Comparison of ENCODE assay signal across 13 cellular contexts in genomic region chr9:124297915-124298645, GRCh38. TPM values are rescaled to one million over a fixed set of nuclear protein-coding genes. Genes with fewer than 3 reads are reported as not detected.
DNase-seq lines count a peak whose midpoint lies in the region; ATAC-seq, FAIRE-seq and TF ChIP-seq lines count a peak whose summit lies in the region.
"Had no signal": no experiment of that assay in that cellular context is flagged by ENCODE, and none has a peak within 500 bp of the region (broad histone marks: within the 10 kb centered on the region; RNA-seq: fewer than 3 reads in every experiment).

No MANE protein-coding gene starts in this region.

- TF ChIP-seq POLR2A in HepG2 (IDR thresholded peaks at IDR 0.05; ENCODE audit: insufficient read depth in 1 of 2, low read depth in 2 of 2, low read length in 2 of 2), result no peak
- TF ChIP-seq POLR2A in right lobe of liver (IDR thresholded peaks at IDR 0.05), result no peak

- H3K4me1 ChIP-seq in HepG2 (ENCODE audit: insufficient read depth, low read length) (peaks cover 56% of the 10 kb centered on the region), right lobe of liver (peaks cover 0 to 32% (median 18%) of the 10 kb centered on the region in 4 donors), adipocyte (ENCODE audit: control insufficient read depth, insufficient read depth, low read length) (peaks cover 55% of the 10 kb centered on the region), mesenchymal stem cell (ENCODE audit: control insufficient read depth, insufficient read depth, low read depth, low read length) (peaks cover 80% of the 10 kb centered on the region), upper lobe of right lung (peaks cover 70% of the 10 kb centered on the region)

- H3K79me1 ChIP-seq in mesenchymal stem cell (replicated peaks; ENCODE audit: low read length, poor library complexity, severe bottlenecking), result peaks cover 13% of the 10 kb centered on the region

- no peak for TF ChIP-seq EP300 in HepG2 (IDR thresholded peaks at IDR 0.05; ENCODE audit: low read depth in 2 of 2, low read length in 2 of 2)
- TF ChIP-seq EP300 in HepG2 (CRISPR knock-in tag; IDR thresholded peaks at IDR 0.05; ENCODE audit: borderline replicate concordance), result no peak

- H3K14ac ChIP-seq in mesenchymal stem cell (ENCODE audit: low read length in 2 of 2), result peak overlapping the region in 1 of 2 experiments; percentile 44

- no TSS peak for BruUV-seq in HepG2 (replicated peaks; lab: Mats Ljungman, UMichigan)

- peak overlapping the region; percentile 61 to 71 for H3K4ac ChIP-seq in mesenchymal stem cell (ENCODE audit: low read depth in 1 of 2, low read length in 2 of 2)

- H3K27me3 ChIP-seq in HepG2 (ENCODE audit: control insufficient read depth in 1 of 2, insufficient read depth in 2 of 2, low read length in 2 of 2) (no peaks in the 10 kb centered on the region), right lobe of liver (no peaks in the 10 kb centered on the region), adipocyte (replicated peaks; ENCODE audit: control insufficient read depth, insufficient read depth, low read length) (no peaks in the 10 kb centered on the region), mesenchymal stem cell (ENCODE audit: control insufficient read depth in 1 of 2, insufficient read depth in 1 of 2, low read length in 2 of 2) (no peaks in the 10 kb centered on the region), upper lobe of right lung (no peaks in the 10 kb centered on the region)

- peaks cover 83% of the 10 kb centered on the region for H3K79me2 ChIP-seq in HepG2 (ENCODE audit: insufficient read depth, low read length)

- no peak overlapping the region for H3K27ac ChIP-seq in HepG2 (ENCODE audit: extremely low read length, insufficient read depth, low read length)
- H3K27ac ChIP-seq in right lobe of liver, result no peak overlapping the region
- peak overlapping the region; percentile 92 for H3K27ac ChIP-seq in mesenchymal stem cell (ENCODE audit: low read length, poor library complexity, severe bottlenecking)
- peak overlapping the region; percentile 42 for H3K27ac ChIP-seq in upper lobe of right lung
- H3K27ac ChIP-seq: thoracic aorta had no signal

- H3K9ac ChIP-seq in HepG2 (ENCODE audit: insufficient read depth, low read depth, low read length), result no peak overlapping the region
- H3K9ac ChIP-seq in adipocyte (ENCODE audit: low read length), result peak overlapping the region; percentile 38
- peak overlapping the region; percentile 61 for H3K9ac ChIP-seq in mesenchymal stem cell (ENCODE audit: low read length)

- H3K9me3 ChIP-seq in HepG2 (ENCODE audit: low read length) (no peaks in the 10 kb centered on the region), right lobe of liver (no peaks in the 10 kb centered on the region), adipocyte (ENCODE audit: control insufficient read depth, low read length) (no peaks in the 10 kb centered on the region), mesenchymal stem cell (ENCODE audit: control insufficient read depth, low read length) (no peaks in the 10 kb centered on the region), upper lobe of right lung (no peaks in the 10 kb centered on the region)
- H3K9me3 ChIP-seq: thoracic aorta had no signal

- ATAC-seq in HepG2 (no peak), right lobe of liver (no peak), upper lobe of right lung (no peak), GM18909 (IDR thresholded peaks at IDR 0.05; ENCODE audit: poor library complexity, unreplicated experiment) (no peak), GM21360 (IDR thresholded peaks at IDR 0.05; ENCODE audit: unreplicated experiment) (no peak)

- H4K91ac ChIP-seq in mesenchymal stem cell (ENCODE audit: low read length), result peak overlapping the region; percentile 67

- peak overlapping the region; percentile 55 for H2BK120ac ChIP-seq in mesenchymal stem cell (ENCODE audit: low read depth, low read length)

- peaks cover 20 to 35% of the 10 kb centered on the region in 2 experiments for H3K36me3 ChIP-seq in HepG2 (replicated peaks in 1 of 2; ENCODE audit: control insufficient read depth in 1 of 2, insufficient read depth in 2 of 2, low read length in 2 of 2)
- H3K36me3 ChIP-seq in right lobe of liver, result peaks cover 0 to 15% (median 0%) of the 10 kb centered on the region in 4 donors
- H3K36me3 ChIP-seq in adipocyte (ENCODE audit: control insufficient read depth, insufficient read depth, low read length, severe bottlenecking), result peaks cover 44% of the 10 kb centered on the region
- H3K36me3 ChIP-seq in mesenchymal stem cell (ENCODE audit: control insufficient read depth in 1 of 2, insufficient read depth in 2 of 2, low read depth in 1 of 2, low read length in 2 of 2), result peaks cover 54 to 57% of the 10 kb centered on the region in 2 experiments
- peaks cover 11% of the 10 kb centered on the region for H3K36me3 ChIP-seq in upper lobe of right lung
- H3K36me3 ChIP-seq: thoracic aorta had no signal

- DNase-seq in HepG2 (ENCODE audit: low spot score) (no peak), right lobe of liver (no peak), adipocyte (ENCODE audit: low read depth) (no peak), mesenchymal stem cell (no peak), upper lobe of right lung (no peak), anterior cingulate cortex (lab: John Stamatoyannopoulos, UW) (no peak)
- DNase-seq: activated CD4-positive, alpha-beta T cell treated with anti-CD3 and anti-CD28 coated beads, Interleukin-2, amount 50 U/mL, for 1 hour; NCI-H2171 treated with DMSO at 0.1 percent for 48 hours; SIG-M5 had no signal

- H2BK12ac ChIP-seq in mesenchymal stem cell (ENCODE audit: low read length in 2 of 2), result peak overlapping the region; percentile 42 to 79

- in situ Hi-C loops in HepG2 (cut with HindIII; ENCODE audit: extremely low pct_ligation_motif_present, low pct_unique_long_range_greater_than_20kb), result no loop called here

- TF ChIP-seq RAD21 in HepG2 (CRISPR knock-in tag; IDR thresholded peaks at IDR 0.05), result no peak

- H2AK5ac ChIP-seq in mesenchymal stem cell (ENCODE audit: low read length, severe bottlenecking), result peak overlapping the region; percentile 89

- no peak overlapping the region for H2BK5ac ChIP-seq in mesenchymal stem cell (ENCODE audit: low read depth, low read length, poor library complexity, severe bottlenecking)

- no peak overlapping the region for H3K4me3 ChIP-seq in HepG2 (replicated peaks in 1 of 3; ENCODE audit: insufficient read depth in 1 of 3, low read depth in 2 of 3, low read length in 3 of 3)
- no peak overlapping the region for H3K4me3 ChIP-seq in right lobe of liver
- no peak overlapping the region for H3K4me3 ChIP-seq in adipocyte (ENCODE audit: low read length)
- peak overlapping the region in 1 of 2 experiments; percentile 23 for H3K4me3 ChIP-seq in mesenchymal stem cell (ENCODE audit: insufficient read depth in 1 of 2, low read depth in 1 of 2, low read length in 2 of 2)
- H3K4me3 ChIP-seq in upper lobe of right lung, result no peak overlapping the region

- peak overlapping the region; percentile 65 to 98 for H3K18ac ChIP-seq in mesenchymal stem cell (ENCODE audit: low read depth in 1 of 2, low read length in 2 of 2)

- WGBS in HepG2 (ENCODE audit: low lambda C conversion rate), result 90% methylated on average over 11 of the region's 14 CpGs
- 65% methylated on average over 7 of the region's 14 CpGs for WGBS in right lobe of liver (ENCODE audit: insufficient coverage, low coverage, low lambda C conversion rate, missing lambda C conversion rate)
- 82% methylated on average over 14 of the region's 14 CpGs for WGBS in mesenchymal stem cell

- intact Hi-C loops in HepG2 (cut with micrococcal nuclease; ENCODE audit: unreplicated experiment), result loop anchor here (1.0 kb wide), 1 partner anchor 35 kb away; no protein-coding TSS in a partner anchor
- intact Hi-C loops in right lobe of liver (cut with DNase I), result no loop called here
- intact Hi-C loops in upper lobe of right lung (cut with DNase I), result no loop called here

- H3K4me2 ChIP-seq in HepG2 (ENCODE audit: low read depth, low read length) (no peak overlapping the region), mesenchymal stem cell (ENCODE audit: low read length, poor library complexity, severe bottlenecking) (no peak overlapping the region)

- H2AFZ ChIP-seq in HepG2 (ENCODE audit: low read length), result no peak overlapping the region
- H2AFZ ChIP-seq in mesenchymal stem cell (ENCODE audit: low read depth, low read length), result no peak overlapping the region

- peaks cover 79% of the 10 kb centered on the region for H4K20me1 ChIP-seq in HepG2 (ENCODE audit: insufficient read depth, low read length)

- peak overlapping the region; percentile 78 for H2BK15ac ChIP-seq in mesenchymal stem cell (ENCODE audit: low read depth, poor library complexity, severe bottlenecking)

- TF ChIP-seq CTCF in HepG2 (CRISPR knock-in tag; IDR thresholded peaks at IDR 0.05), result no peak
- no peak for TF ChIP-seq CTCF in right lobe of liver (IDR thresholded peaks at IDR 0.05)
- TF ChIP-seq CTCF in upper lobe of right lung (IDR thresholded peaks at IDR 0.05), result no peak

- H3K23ac ChIP-seq in mesenchymal stem cell (ENCODE audit: low read length in 2 of 2), result no peak overlapping the region

- POLR2A ChIA-PET in HepG2 (lab: Yijun Ruan, JAX), result interaction anchor here (1.0 kb wide), 1 partner anchor 39 kb away, joined by 3 read pairs; no protein-coding TSS in a partner anchor

- H4K8ac ChIP-seq in mesenchymal stem cell (ENCODE audit: low read length), result peak overlapping the region; percentile 16

- CTCF ChIA-PET in HepG2 (lab: Yijun Ruan, JAX; ENCODE audit: low intra/inter-chr PET ratio, low total read pairs), result no interaction called here

- no peak for FAIRE-seq in HepG2 (lab: Jason Lieb, UNC)
- FAIRE-seq: islet of Langerhans had no signal

RNA-seq across cellular contexts. Expression of gene NEK6, which starts 40.3 kb away (rescaled TPM):
- total RNA-seq in HepG2 (2016; rRNA removed; fragmentation: Illumina TruSeq; extraction: Trizol) (30.4 and 44.7 TPM in 2 replicates), right lobe of liver (100 to 1,000 TPM in 1 of 6 experiments, 10 to 100 TPM in 5; 61.6 to 128 (median 67.5) TPM), upper lobe of right lung (137 TPM)
- total RNA-seq in HepG2 (2016; cell fraction: cytosol; rRNA removed; fragmentation: Illumina TruSeq; extraction: Trizol; ENCODE audit: low read depth), result 24.6 and 26.3 TPM in 2 replicates
- 33.2 and 37.5 TPM in 2 replicates for total RNA-seq in HepG2 (2016; cell fraction: insoluble cytoplasmic fraction; rRNA removed; fragmentation: Illumina TruSeq; extraction: Trizol)
- 49.4 and 52.7 TPM in 2 replicates for total RNA-seq in HepG2 (2016; cell fraction: membrane; rRNA removed; fragmentation: Illumina TruSeq; extraction: Trizol)
- 18.1 and 19.8 TPM in 2 replicates for total RNA-seq in HepG2 (2016; cell fraction: nucleus; rRNA removed; fragmentation: Illumina TruSeq; extraction: Trizol)
- polyA plus RNA-seq in HepG2 (2011; rRNA removed), result 119 and 127 TPM in 2 replicates
- polyA plus RNA-seq in HepG2 (2011; cell fraction: cytosol; rRNA removed), result 131 and 138 TPM in 2 replicates
- 94.1 and 101 TPM in 2 replicates for polyA plus RNA-seq in HepG2 (2011; cell fraction: nucleus; rRNA removed)
- 75.9 and 86.0 TPM in 2 replicates for polyA plus RNA-seq in HepG2 (2012)
- 55.6 and 62.7 TPM in 2 replicates for polyA plus RNA-seq in HepG2 (2016; cell fraction: cytosol; fragmentation: Illumina TruSeq; extraction: Trizol; ENCODE audit: low read depth)
- 71.0 and 74.4 TPM in 2 replicates for polyA plus RNA-seq in HepG2 (2016; cell fraction: insoluble cytoplasmic fraction; fragmentation: Illumina TruSeq; extraction: Trizol; ENCODE audit: low read depth)
- 68.1 and 79.5 TPM in 2 replicates for polyA plus RNA-seq in HepG2 (2016; cell fraction: membrane; fragmentation: Illumina TruSeq; extraction: Trizol; ENCODE audit: low read depth)
- 41.9 and 42.8 TPM in 2 replicates for polyA plus RNA-seq in HepG2 (2016; cell fraction: nucleus; fragmentation: Illumina TruSeq; extraction: Trizol; ENCODE audit: insufficient read depth, low read depth)
- 13.4 and 281 TPM in 2 replicates for polyA minus RNA-seq in HepG2 (2011; rRNA and poly(A)+ RNA removed; ENCODE audit: low replicate concordance)
- polyA minus RNA-seq in HepG2 (2011; cell fraction: cytosol; rRNA and poly(A)+ RNA removed), result 74.6 and 87.4 TPM in 2 replicates
- 49.3 and 50.8 TPM in 2 replicates for polyA minus RNA-seq in HepG2 (2011; cell fraction: nucleus; rRNA and poly(A)+ RNA removed)
- 99.8 TPM for polyA plus RNA-seq in mesenchymal stem cell (2013, experiment 1 of 2)
- polyA plus RNA-seq in mesenchymal stem cell (2013, experiment 2 of 2), result 97.5 TPM

Comparison
In these comparisons a context has a peak if more than half of its experiments do, and no peak if none do; other contexts are left out.
1. H3K27ac ChIP-seq: peak in mesenchymal stem cell (single experiment) and upper lobe of right lung (single experiment); none in HepG2 (single experiment) and right lobe of liver (0 of 3).